ENCODE assay signal across 38 cellular contexts in genomic region chr6:163187201-163187600, GRCh38.
"Had no signal": no experiment of that assay in that cellular context is flagged by ENCODE, and none has a peak within 500 bp of the region (broad histone marks: within the 10 kb centered on the region; RNA-seq: fewer than 3 reads in every experiment).

No MANE protein-coding gene starts in this region.

- H3K4me3 ChIP-seq: body of pancreas, breast epithelium, MG63, PC-9 had no signal

- H3K9me3 ChIP-seq: body of pancreas, breast epithelium, MG63 had no signal

- H3K27me3 ChIP-seq: body of pancreas, breast epithelium, MG63 had no signal

- ATAC-seq: activated CD8-positive, alpha-beta memory T cell treated with anti-CD3 and anti-CD28 coated beads, Interleukin-2, amount 10 ng/mL, durations not matched to agents 7 days and 5 days; activated T-cell treated with anti-CD3 and anti-CD28 coated beads, Interleukin-2, amount 50 U/mL, for 72 hours; activated T-helper 17 cell treated with anti-CD3 and anti-CD28 coated beads, Interleukin-2, amount 50 U/mL, for 72 hours; body of pancreas; Right ventricle myocardium inferior; SK-N-SH treated with all-trans-retinoic acid at 6 μM for 48 hours; T-helper 17 cell had no signal

- H3K4me1 ChIP-seq: body of pancreas, breast epithelium had no signal

- DNase-seq: activated B cell treated with CpG ODN at 0.5 μM for 24 hours; activated CD4-positive, alpha-beta memory T cell treated with anti-CD3 and anti-CD28 coated beads, Interleukin-2, amount 10 ng/mL, durations not matched to agents 7 days and 5 days; activated CD4-positive, alpha-beta T cell treated with anti-CD3 and anti-CD28 coated beads for 1 hour; activated CD4-positive, alpha-beta T cell treated with anti-CD3 and anti-CD28 coated beads for 48 hours; activated CD8-positive, alpha-beta memory T cell treated with anti-CD3 and anti-CD28 coated beads for 24 hours; activated CD8-positive, alpha-beta memory T cell treated with anti-CD3 and anti-CD28 coated beads, Interleukin-2, amount 10 ng/mL, durations not matched to agents 7 days and 5 days; activated CD8-positive, alpha-beta memory T cell treated with anti-CD3 and anti-CD28 coated beads, Interleukin-2, amount 50 U/mL, for 48 hours; activated effector memory CD4-positive, alpha-beta T cell treated with anti-CD3 and anti-CD28 coated beads, Interleukin-2, amount 50 U/mL, for 16 hours; activated naive CD4-positive, alpha-beta T cell; activated naive CD8-positive, alpha-beta T cell treated with anti-CD3 and anti-CD28 coated beads, Interleukin-2, amount 10 ng/mL, durations not matched to agents 7 days and 5 days; activated T-cell treated with anti-CD3 and anti-CD28 coated beads, Interleukin-2, amount 50 U/mL, for 1 hour; activated T-cell treated with anti-CD3 and anti-CD28 coated beads, Interleukin-2, amount 50 U/mL, for 72 hours; amygdala; body of pancreas; Kasumi-1; KG1; MG63; NCI-H1048; NCI-H1417; NCI-H146; NCI-H187; NCI-H2029 treated with DMSO at 0.1 percent for 48 hours; NCI-H2107; NCI-H2171; NCI-H510A; NCI-H526; NCI-H748 treated with DMSO at 0.1 percent for 48 hours; PC-9; SIG-M5; T-cell; T-helper 17 cell; T-helper 9 cell had no signal

- H3K27ac ChIP-seq: body of pancreas, breast epithelium, PC-9, RWPE1, VCaP had no signal

- H2AFZ ChIP-seq: PC-9 had no signal

- H3K4me2 ChIP-seq: PC-9 had no signal

- H3K36me3 ChIP-seq: breast epithelium, MG63 had no signal
